8 cellular contexts compared by ENCODE assay signal in the genomic region with DNA sequence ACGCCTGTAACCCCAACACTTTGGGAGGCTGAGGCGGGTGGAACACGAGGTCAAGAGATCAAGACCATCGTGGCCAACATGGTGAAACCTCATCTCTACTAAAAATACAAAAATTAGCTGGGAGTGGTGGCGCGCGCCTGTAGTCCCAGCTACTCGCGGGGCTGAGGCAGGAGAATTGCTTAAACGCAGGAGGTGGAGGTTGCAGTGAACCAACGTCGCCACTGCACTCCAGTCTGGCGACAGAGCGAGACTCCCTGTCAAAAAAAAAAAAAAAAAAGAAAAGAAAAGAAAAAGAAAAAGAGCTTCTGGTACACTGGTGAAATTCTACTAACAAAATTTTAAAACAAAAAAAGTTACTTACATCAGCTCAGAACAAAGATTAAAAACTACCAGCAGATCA. TPM values are rescaled to one million over a fixed set of nuclear protein-coding genes. Genes with fewer than 3 reads are reported as not detected.
DNase-seq lines count a peak whose midpoint lies in the region; ATAC-seq and TF ChIP-seq lines count a peak whose summit lies in the region.
"Not testable (repeated sequence)": the region's sequence is repeated elsewhere in the genome, so short reads cannot be mapped to it uniquely, and the experiment has no call there.

No MANE protein-coding gene starts in this region.

- H3K27me3 Mint-ChIP-seq in activated T-helper 1 cell treated with anti-CD3 and anti-CD28 coated beads, Interleukin-12 subunit alpha, Interleukin-12 subunit beta, Interleukin-2, Interleukin-4 antibody, amounts not matched to agents 30 ng/mL and 10 ng/mL and 1 ng/mL, durations not matched to agents 14 hours and 24 hours and 36 hours (ENCODE audit: insufficient read depth): peaks cover 81% of the 10 kb centered on the region
- not testable (repeated sequence) for H3K27me3 Mint-ChIP-seq in naive B cell

- not testable (repeated sequence) for H3K27me3 ChIP-seq in ACC112 (ENCODE audit: insufficient read depth, low read length); PC-3 (ENCODE audit: low read length); dorsolateral prefrontal cortex

- not testable (repeated sequence) for H2AFZ ChIP-seq in ACC112 (ENCODE audit: low read length, unreplicated experiment)
- H2AFZ ChIP-seq in PC-3 (ENCODE audit: low read length): peak overlapping the region; percentile 95

- TF ChIP-seq CTCF in GM12865 (IDR thresholded peaks at IDR 0.05; ENCODE audit: insufficient read depth, low read depth, low read length, missing control alignments); PC-3 (conservative IDR thresholded peaks at IDR 0.05; ENCODE audit: low read depth, low read length): not testable (repeated sequence)
- TF ChIP-seq CTCF in dorsolateral prefrontal cortex (IDR thresholded peaks at IDR 0.05 in 54 of 56, conservative IDR thresholded peaks at IDR 0.05 in 2 of 56; ENCODE audit: low read depth in 1 of 56, partially characterized antibody in 56 of 56): peak in 4 of 56 donors; percentile 7 to 18 (median 15)

- not testable (repeated sequence) for BruUV-seq in PC-3 (replicated peaks; lab: Mats Ljungman, UMichigan)

- H3K4me1 ChIP-seq in ACC112 (ENCODE audit: control insufficient read depth, insufficient read depth, low read length, unreplicated experiment): not testable (repeated sequence)
- peaks cover 11% of the 10 kb centered on the region for H3K4me1 ChIP-seq in PC-3 (ENCODE audit: insufficient read depth, low read length)

- CTCF ChIA-PET in PC-3 (lab: Charles Lee): interaction anchor here (0.6 to 1.6 kb wide), 5 partner anchors 15 to 473 kb away, joined by 3 to 10 read pairs (median 7); a partner anchor contains a TSS

- intact Hi-C loops in PC-3 (cut with micrococcal nuclease); left ventricle myocardium superior (cut with micrococcal nuclease): not testable (repeated sequence)
- intact Hi-C loops in activated T-helper 1 cell treated with anti-CD3 and anti-CD28 coated beads, Interleukin-12 subunit alpha, Interleukin-12 subunit beta, Interleukin-2, Interleukin-4 antibody, amounts not matched to agents 30 ng/mL and 10 ng/mL and 1 ng/mL, durations not matched to agents 14 hours and 24 hours and 36 hours (cut with micrococcal nuclease): loop anchor here (10.0 kb wide), 2 partner anchors 309 to 1061 kb away; no protein-coding TSS in a partner anchor
- intact Hi-C loops in dorsolateral prefrontal cortex (cut with DNase I): loop anchor here in 1 of 2 donors (5.0 kb wide), 1 partner anchor 34 kb away; no protein-coding TSS in a partner anchor

- peak overlapping the region; percentile 75 for H3K4me3 Mint-ChIP-seq in activated T-helper 1 cell treated with anti-CD3 and anti-CD28 coated beads, Interleukin-12 subunit alpha, Interleukin-12 subunit beta, Interleukin-2, Interleukin-4 antibody, amounts not matched to agents 30 ng/mL and 10 ng/mL and 1 ng/mL, durations not matched to agents 14 hours and 24 hours and 36 hours
- H3K4me3 Mint-ChIP-seq in naive B cell: peak overlapping the region; percentile 80 to 94 (median 87)

- H3K79me2 ChIP-seq in ACC112 (ENCODE audit: control insufficient read depth, insufficient read depth, low read length, unreplicated experiment): peaks cover 45% of the 10 kb centered on the region
- H3K79me2 ChIP-seq in PC-3 (ENCODE audit: low read length): peaks cover 54% of the 10 kb centered on the region

- H4K20me1 ChIP-seq in PC-3 (ENCODE audit: low read length): not testable (repeated sequence)

- not testable (repeated sequence) for H3K9me3 ChIP-seq in PC-3 (ENCODE audit: low read length)

- H3K9me3 Mint-ChIP-seq in activated T-helper 1 cell treated with anti-CD3 and anti-CD28 coated beads, Interleukin-12 subunit alpha, Interleukin-12 subunit beta, Interleukin-2, Interleukin-4 antibody, amounts not matched to agents 30 ng/mL and 10 ng/mL and 1 ng/mL, durations not matched to agents 14 hours and 24 hours and 36 hours; naive B cell: not testable (repeated sequence)

- H3F3A ChIP-seq in PC-3 (ENCODE audit: low read length, unreplicated experiment): not testable (repeated sequence)

- POLR2A ChIA-PET in PC-3 (lab: Charles Lee; ENCODE audit: unreplicated experiment): interaction anchor here (0.6 to 0.8 kb wide), 3 partner anchors 35 to 430 kb away, joined by 4 to 8 read pairs (median 5); no protein-coding TSS in a partner anchor

- H3K9ac ChIP-seq in PC-3 (ENCODE audit: low read length): peak overlapping the region; percentile 79; the same call in 1 of the 2 replicates

- H3K9me2 ChIP-seq in PC-3 (replicated peaks; ENCODE audit: low read length): not testable (repeated sequence)

- H3K36me3 ChIP-seq in ACC112 (ENCODE audit: insufficient read depth, low read length); PC-3 (ENCODE audit: low read depth, low read length): not testable (repeated sequence)

- not testable (repeated sequence) for H3K27ac Mint-ChIP-seq in activated T-helper 1 cell treated with anti-CD3 and anti-CD28 coated beads, Interleukin-12 subunit alpha, Interleukin-12 subunit beta, Interleukin-2, Interleukin-4 antibody, amounts not matched to agents 30 ng/mL and 10 ng/mL and 1 ng/mL, durations not matched to agents 14 hours and 24 hours and 36 hours
- H3K27ac Mint-ChIP-seq in naive B cell: peak overlapping the region; percentile 83 to 95 (median 89)

- not testable (repeated sequence) for ATAC-seq in PC-3; left ventricle myocardium superior; naive B cell (ENCODE audit: low read depth in 2 of 2)

- H3K4me2 ChIP-seq in PC-3 (ENCODE audit: low read length): peak overlapping the region; percentile 90

- H3K27ac ChIP-seq in ACC112 (ENCODE audit: low read depth, low read length) (peak overlapping the region; percentile 92), dorsolateral prefrontal cortex (peak overlapping the region in 16 of 59 donors; percentile 84 to 97 (median 92)), skin epidermis (peak overlapping the region in 13 of 21 experiments; percentile 75 to 97 (median 92))
- H3K27ac ChIP-seq in PC-3 (ENCODE audit: low read length): not testable (repeated sequence)

- not testable (repeated sequence) for DNase-seq in GM12865 (ENCODE audit: low read depth); activated T-helper 1 cell treated with anti-CD3 and anti-CD28 coated beads, Interleukin-12 subunit alpha, Interleukin-12 subunit beta, Interleukin-2, Interleukin-4 antibody, amounts not matched to agents 30 ng/mL and 10 ng/mL and 1 ng/mL, durations not matched to agents 14 hours and 24 hours and 36 hours (ENCODE audit: low spot score); dorsolateral prefrontal cortex; naive B cell
- DNase-seq in PC-3 (peak; percentile 11), left ventricle myocardium superior (peak; percentile 47)

- H3K4me3 ChIP-seq in ACC112 (ENCODE audit: low read depth, low read length): peak overlapping the region; percentile 96
- peak overlapping the region; percentile 59; the same call in 1 of the 2 replicates for H3K4me3 ChIP-seq in GM12865 (ENCODE audit: low read depth, low read length)
- H3K4me3 ChIP-seq in PC-3 (ENCODE audit: low read length): peak overlapping the region; percentile 94
- H3K4me3 ChIP-seq in dorsolateral prefrontal cortex: peak overlapping the region; percentile 67 to 97 (median 89)
- H3K4me3 ChIP-seq in skin epidermis: peak overlapping the region; percentile 53 to 89 (median 65)

- not testable (repeated sequence) for H3K36me3 Mint-ChIP-seq in activated T-helper 1 cell treated with anti-CD3 and anti-CD28 coated beads, Interleukin-12 subunit alpha, Interleukin-12 subunit beta, Interleukin-2, Interleukin-4 antibody, amounts not matched to agents 30 ng/mL and 10 ng/mL and 1 ng/mL, durations not matched to agents 14 hours and 24 hours and 36 hours (ENCODE audit: low read depth); naive B cell

- peaks cover 14% of the 10 kb centered on the region for H3K4me1 Mint-ChIP-seq in activated T-helper 1 cell treated with anti-CD3 and anti-CD28 coated beads, Interleukin-12 subunit alpha, Interleukin-12 subunit beta, Interleukin-2, Interleukin-4 antibody, amounts not matched to agents 30 ng/mL and 10 ng/mL and 1 ng/mL, durations not matched to agents 14 hours and 24 hours and 36 hours (ENCODE audit: low read depth)
- peaks cover 16 to 34% (median 21%) of the 10 kb centered on the region in 3 donors for H3K4me1 Mint-ChIP-seq in naive B cell

RNA-seq across cellular contexts. Expression of a gene that starts 1.4 kb away (rescaled TPM):
- total RNA-seq in PC-3 (2014; rRNA removed) (38.2 and 65.5 TPM in 2 replicates), dorsolateral prefrontal cortex (10 to 100 TPM; 37.6 to 71.9 (median 55.0) TPM), left ventricle myocardium superior (21.2 TPM)
- total RNA-seq in activated T-helper 1 cell treated with anti-CD3 and anti-CD28 coated beads, Interleukin-12 subunit alpha, Interleukin-12 subunit beta, Interleukin-2, Interleukin-4 antibody, amounts not matched to agents 30 ng/mL and 10 ng/mL and 1 ng/mL, durations not matched to agents 14 hours and 24 hours and 36 hours: 11.0 and 11.3 TPM in 2 replicates
- 10 to 100 TPM in 2 of 6 donors, 1 to 10 TPM in 4; 3.3 to 11.6 (median 9.0) TPM for polyA plus RNA-seq in naive B cell (ENCODE audit: low read depth in 6 of 6)

RNA-seq across cellular contexts. Expression of a gene that starts 48.3 kb away (rescaled TPM):
- total RNA-seq in PC-3 (2014; rRNA removed) (1,246 and 1,285 TPM in 2 replicates), dorsolateral prefrontal cortex (100 to 1,000 TPM; 222 to 435 (median 286) TPM), left ventricle myocardium superior (533 TPM)
- 1,115 and 1,120 TPM in 2 replicates for total RNA-seq in activated T-helper 1 cell treated with anti-CD3 and anti-CD28 coated beads, Interleukin-12 subunit alpha, Interleukin-12 subunit beta, Interleukin-2, Interleukin-4 antibody, amounts not matched to agents 30 ng/mL and 10 ng/mL and 1 ng/mL, durations not matched to agents 14 hours and 24 hours and 36 hours
- 1,000 to 10,000 TPM; 1,555 to 2,814 (median 2,267) TPM for polyA plus RNA-seq in naive B cell (ENCODE audit: low read depth in 6 of 6)
